Comparison of ENCODE assay signal across 11 cellular contexts in genomic region chr3:48432411-48433371, GRCh38. TPM values are rescaled to one million over a fixed set of nuclear protein-coding genes. Genes with fewer than 3 reads are reported as not detected.
A peak's percentile ranks its signal among the peaks of the same experiment; 100 is the strongest.
DNase-seq lines count a peak whose midpoint lies in the region; ATAC-seq and TF ChIP-seq lines count a peak whose summit lies in the region.
"Had no signal": no experiment of that assay in that cellular context is flagged by ENCODE, and none has a peak within 500 bp of the region (broad histone marks: within the 10 kb centered on the region; RNA-seq: fewer than 3 reads in every experiment).

No MANE protein-coding gene starts in this region.

- H3K56ac ChIP-seq in mesendoderm (ENCODE audit: low read length): peak overlapping the region; percentile 46

- H4K5ac ChIP-seq in mesendoderm (ENCODE audit: low read length): no peak overlapping the region

- H3K27ac ChIP-seq in HUES48 (ENCODE audit: low read depth, low read length) (peak overlapping the region; percentile 16), mesendoderm (ENCODE audit: low read depth, low read length) (no peak overlapping the region), adrenal gland (peak overlapping the region in 1 of 5 donors; percentile 79)

- no peak overlapping the region for H4K8ac ChIP-seq in mesendoderm (ENCODE audit: low read depth, low read length)

- H3K9ac ChIP-seq in HUES48 (ENCODE audit: low read depth, low read length) (no peak overlapping the region), mesendoderm (ENCODE audit: low read length) (no peak overlapping the region)

- ATAC-seq in HG02840 (IDR thresholded peaks at IDR 0.05; ENCODE audit: low FRiP score, unreplicated experiment): no peak

- no peak overlapping the region for H3K27ac Mint-ChIP-seq in activated T-helper 2 cell treated with anti-CD3 and anti-CD28 coated beads, Interferon-gamma antibody, Interleukin-2, Interleukin-4, amounts not matched to agents 10 μg/mL and 5 μg/mL and 100 μg/mL, durations not matched to agents 14 hours and 24 hours and 36 hours

- peaks cover 8% of the 10 kb centered on the region for H3K27me3 Mint-ChIP-seq in activated T-helper 2 cell treated with anti-CD3 and anti-CD28 coated beads, Interferon-gamma antibody, Interleukin-2, Interleukin-4, amounts not matched to agents 10 μg/mL and 5 μg/mL and 100 μg/mL, durations not matched to agents 14 hours and 24 hours and 36 hours (ENCODE audit: low read depth)

- peaks cover 35% of the 10 kb centered on the region for H3K36me3 ChIP-seq in HUES48 (ENCODE audit: control insufficient read depth, insufficient read depth, low read length)
- peaks cover 10% of the 10 kb centered on the region for H3K36me3 ChIP-seq in mesendoderm (ENCODE audit: control insufficient read depth, insufficient read depth, low read length)
- H3K36me3 ChIP-seq in adrenal gland (replicated peaks in 1 of 2): peaks cover 0 to 20% of the 10 kb centered on the region in 2 donors

- no peak overlapping the region for H3K4me2 ChIP-seq in mesendoderm (ENCODE audit: low read length)

- H3K9me3 ChIP-seq in HUES48 (ENCODE audit: control insufficient read depth, insufficient read depth, low read length) (no peaks in the 10 kb centered on the region), adrenal gland (replicated peaks in 1 of 3) (no peaks in the 10 kb centered on the region)

- H3K27me3 ChIP-seq in HUES48 (ENCODE audit: control insufficient read depth, insufficient read depth, low read length) (no peaks in the 10 kb centered on the region), mesendoderm (ENCODE audit: insufficient read depth, low read length, poor library complexity) (no peaks in the 10 kb centered on the region), adrenal gland (no peaks in the 10 kb centered on the region)

- no peak overlapping the region for H3K4ac ChIP-seq in mesendoderm (ENCODE audit: low read depth, low read length)

- H3K79me2 ChIP-seq in mesendoderm (ENCODE audit: control insufficient read depth, insufficient read depth, low read length): peaks cover 9% of the 10 kb centered on the region

- WGBS in mesendoderm (ENCODE audit: extremely low coverage, insufficient coverage, low lambda C conversion rate): no CpG with 5 or more reads among the region's 16 CpGs
- 87 to 91% (median 87%) methylated on average over 15 to 16 of the region's 16 CpGs for WGBS in adrenal gland, 4 donors

- no peaks in the 10 kb centered on the region for H3K9me3 Mint-ChIP-seq in activated T-helper 2 cell treated with anti-CD3 and anti-CD28 coated beads, Interferon-gamma antibody, Interleukin-2, Interleukin-4, amounts not matched to agents 10 μg/mL and 5 μg/mL and 100 μg/mL, durations not matched to agents 14 hours and 24 hours and 36 hours

- no peak overlapping the region for H2BK120ac ChIP-seq in mesendoderm (ENCODE audit: low read depth, low read length)

- no peak overlapping the region for H3K23ac ChIP-seq in mesendoderm (ENCODE audit: low read length)

- H3K4me1 Mint-ChIP-seq in activated T-helper 2 cell treated with anti-CD3 and anti-CD28 coated beads, Interferon-gamma antibody, Interleukin-2, Interleukin-4, amounts not matched to agents 10 μg/mL and 5 μg/mL and 100 μg/mL, durations not matched to agents 14 hours and 24 hours and 36 hours (ENCODE audit: low read depth): peaks cover 7% of the 10 kb centered on the region

- H3K36me3 Mint-ChIP-seq in activated T-helper 2 cell treated with anti-CD3 and anti-CD28 coated beads, Interferon-gamma antibody, Interleukin-2, Interleukin-4, amounts not matched to agents 10 μg/mL and 5 μg/mL and 100 μg/mL, durations not matched to agents 14 hours and 24 hours and 36 hours (ENCODE audit: low read depth): peaks cover 22% of the 10 kb centered on the region

- intact Hi-C loops in activated T-helper 2 cell treated with anti-CD3 and anti-CD28 coated beads, Interferon-gamma antibody, Interleukin-2, Interleukin-4, amounts not matched to agents 10 μg/mL and 5 μg/mL and 100 μg/mL, durations not matched to agents 14 hours and 24 hours and 36 hours (cut with micrococcal nuclease): no loop called here
- intact Hi-C loops in adrenal gland (cut with DNase I): loop anchor here in 1 of 2 donors (5.0 to 10.0 kb wide), 2 partner anchors 160 to 238 kb away; no protein-coding TSS in a partner anchor

- H3K79me1 ChIP-seq in mesendoderm (ENCODE audit: low read length): peaks cover 14% of the 10 kb centered on the region

- no peak overlapping the region for H2BK15ac ChIP-seq in mesendoderm (replicated peaks; ENCODE audit: low read depth)

- no peak overlapping the region for H2AK5ac ChIP-seq in mesendoderm (ENCODE audit: low read length)

- H3K4me3 Mint-ChIP-seq in activated T-helper 2 cell treated with anti-CD3 and anti-CD28 coated beads, Interferon-gamma antibody, Interleukin-2, Interleukin-4, amounts not matched to agents 10 μg/mL and 5 μg/mL and 100 μg/mL, durations not matched to agents 14 hours and 24 hours and 36 hours (ENCODE audit: low read depth): no peak overlapping the region

- H3K4me1 ChIP-seq in HUES48 (ENCODE audit: control insufficient read depth, insufficient read depth, low read length) (peaks cover 20% of the 10 kb centered on the region), mesendoderm (ENCODE audit: control insufficient read depth, low read depth, low read length) (peaks cover 8% of the 10 kb centered on the region), adrenal gland (replicated peaks in 1 of 2) (peaks cover 7 to 17% of the 10 kb centered on the region in 2 donors)

- no peak overlapping the region for H3K4me3 ChIP-seq in AG09309 (ENCODE audit: control insufficient read depth, low read depth, low read length)
- no peak overlapping the region for H3K4me3 ChIP-seq in HUES48 (ENCODE audit: low read depth, low read length)
- H3K4me3 ChIP-seq in cardiac fibroblast (replicated peaks in 1 of 2; ENCODE audit: low read depth in 2 of 2, low read length in 2 of 2): no peak overlapping the region
- H3K4me3 ChIP-seq in mesendoderm (ENCODE audit: low read length): no peak overlapping the region
- H3K4me3 ChIP-seq in adrenal gland: no peak overlapping the region

- H3K18ac ChIP-seq in mesendoderm (ENCODE audit: low read length): no peak overlapping the region

- no peak overlapping the region for H2BK5ac ChIP-seq in mesendoderm (ENCODE audit: low read length)

- DNase-seq in AG09309 (ENCODE audit: low read depth) (no peak), cardiac fibroblast (ENCODE audit: low read depth in 2 of 2) (no peak), mesendoderm (peak; percentile 93), NCI-H510A (lab: John Stamatoyannopoulos, UW) (no peak), adrenal gland (no peak)
- DNase-seq in activated T-helper 2 cell treated with anti-CD3 and anti-CD28 coated beads, Interferon-gamma antibody, Interleukin-2, Interleukin-4, amounts not matched to agents 10 μg/mL and 5 μg/mL and 100 μg/mL, durations not matched to agents 14 hours and 24 hours and 36 hours (ENCODE audit: low spot score): no peak
- DNase-seq: activated CD4-positive, CD25-positive, alpha-beta regulatory T cell; COR-L47; NCI-H1048 had no signal

- TF ChIP-seq CTCF in AG09309 (IDR thresholded peaks at IDR 0.05; ENCODE audit: control insufficient read depth, insufficient read depth, low read depth, low read length, missing control alignments): peak; percentile 11
- peak; percentile 19 for TF ChIP-seq CTCF in cardiac fibroblast (IDR thresholded peaks at IDR 0.05; ENCODE audit: low read depth, low read length)
- no peak for TF ChIP-seq CTCF in adrenal gland (IDR thresholded peaks at IDR 0.05)

- no peak for TF ChIP-seq POLR2A in adrenal gland (IDR thresholded peaks at IDR 0.05)

RNA-seq across cellular contexts. Expression of gene PLXNB1, which starts 2.8 kb away (rescaled TPM):
- 58.6 TPM for polyA plus RNA-seq in mesendoderm (2013, experiment 1 of 2)
- 54.5 TPM for polyA plus RNA-seq in mesendoderm (2013, experiment 2 of 2)
- 6.8 and 7.0 TPM in 2 replicates for total RNA-seq in activated T-helper 2 cell treated with anti-CD3 and anti-CD28 coated beads, Interferon-gamma antibody, Interleukin-2, Interleukin-4, amounts not matched to agents 10 μg/mL and 5 μg/mL and 100 μg/mL, durations not matched to agents 14 hours and 24 hours and 36 hours
- total RNA-seq in adrenal gland: 10 to 100 TPM in 6 of 8 donors, 1 to 10 TPM in 2; 5.9 to 23.5 (median 13.7) TPM
- 100 to 1,000 TPM in 1 of 3 donors, 10 to 100 TPM in 1, 1 to 10 TPM in 1; 6.1 to 115 (median 45.6) TPM for polyA plus RNA-seq in adrenal gland

RNA-seq across cellular contexts. Expression of gene CCDC51, which starts 7.2 kb away (rescaled TPM):
- 17.5 TPM for polyA plus RNA-seq in mesendoderm (2013, experiment 1 of 2)
- polyA plus RNA-seq in mesendoderm (2013, experiment 2 of 2): 16.4 TPM
- 22.2 and 23.7 TPM in 2 replicates for total RNA-seq in activated T-helper 2 cell treated with anti-CD3 and anti-CD28 coated beads, Interferon-gamma antibody, Interleukin-2, Interleukin-4, amounts not matched to agents 10 μg/mL and 5 μg/mL and 100 μg/mL, durations not matched to agents 14 hours and 24 hours and 36 hours
- total RNA-seq in adrenal gland: 10 to 100 TPM; 14.3 to 28.7 (median 19.5) TPM
- polyA plus RNA-seq in adrenal gland: 10 to 100 TPM in 1 of 3 donors, 1 to 10 TPM in 2; 7.3 to 20.8 (median 8.0) TPM

RNA-seq across cellular contexts. Expression of gene TMA7, which starts 7.4 kb away (rescaled TPM):
- polyA plus RNA-seq in mesendoderm (2013, experiment 1 of 2): 1,066 TPM
- 1,068 TPM for polyA plus RNA-seq in mesendoderm (2013, experiment 2 of 2)
- total RNA-seq in activated T-helper 2 cell treated with anti-CD3 and anti-CD28 coated beads, Interferon-gamma antibody, Interleukin-2, Interleukin-4, amounts not matched to agents 10 μg/mL and 5 μg/mL and 100 μg/mL, durations not matched to agents 14 hours and 24 hours and 36 hours: 270 and 289 TPM in 2 replicates
- total RNA-seq in adrenal gland: 100 to 1,000 TPM; 177 to 322 (median 224) TPM
- polyA plus RNA-seq in adrenal gland: 100 to 1,000 TPM; 489 to 891 (median 742) TPM

RNA-seq across cellular contexts. Expression of gene ATRIP, which starts 13.8 kb away (rescaled TPM):
- 15.5 TPM for polyA plus RNA-seq in mesendoderm (2013, experiment 1 of 2)
- 16.0 TPM for polyA plus RNA-seq in mesendoderm (2013, experiment 2 of 2)
- total RNA-seq in activated T-helper 2 cell treated with anti-CD3 and anti-CD28 coated beads, Interferon-gamma antibody, Interleukin-2, Interleukin-4, amounts not matched to agents 10 μg/mL and 5 μg/mL and 100 μg/mL, durations not matched to agents 14 hours and 24 hours and 36 hours: 16.9 and 17.5 TPM in 2 replicates
- total RNA-seq in adrenal gland: 10 to 100 TPM in 1 of 8 donors, 1 to 10 TPM in 7; 5.1 to 15.9 (median 6.7) TPM
- 1 to 10 TPM; 6.7 to 9.1 (median 8.4) TPM for polyA plus RNA-seq in adrenal gland

Comparison
In these comparisons a context has a peak if more than half of its experiments do, and no peak if none do; other contexts are left out.
1. CTCF ChIP-seq: peak in AG09309 (single experiment) and cardiac fibroblast (single experiment); none in adrenal gland (0 of 6).